In genomic region chrX:37348237-37349130, GRCh38 we compare ENCODE assay signal across 8 cellular contexts.
DNase-seq lines count a peak whose midpoint lies in the region; ATAC-seq and TF ChIP-seq lines count a peak whose summit lies in the region.

No MANE protein-coding gene starts in this region.

- H3K4me3 ChIP-seq in HAP-1 (peak overlapping the region; percentile 91), astrocyte of the cerebellum (ENCODE audit: low read depth, low read length) (peak overlapping the region; percentile 65), iPS-15b (ENCODE audit: low read depth, low read length) (peak overlapping the region; percentile 70), skeletal muscle cell (ENCODE audit: low read depth, low read length) (peak overlapping the region; percentile 43)

- DNase-seq in HAP-1 (ENCODE audit: low spot score in 2 of 2), result peak in 1 of 2 experiments; percentile 38
- DNase-seq in astrocyte of the cerebellum (ENCODE audit: low read depth), result peak; percentile 36
- DNase-seq in skeletal muscle cell (ENCODE audit: low read depth), result no peak
- no peak for DNase-seq in NCI-H1048 (lab: John Stamatoyannopoulos, UW)
- no peak for DNase-seq in NCI-H2227 (lab: John Stamatoyannopoulos, UW; ENCODE audit: unreplicated experiment)

- in situ Hi-C loops in HAP-1 (cut with MboI; ENCODE audit: low sequenced_read_pairs), result no loop called here
- in situ Hi-C loops in astrocyte of the cerebellum (cut with HindIII; ENCODE audit: low sequenced_read_pairs), result no loop called here

- peaks cover 2% of the 10 kb centered on the region; the same call in 1 of the 2 replicates for H3K36me3 ChIP-seq in HAP-1 (replicated peaks)
- no peaks in the 10 kb centered on the region for H3K36me3 ChIP-seq in iPS-15b (ENCODE audit: control insufficient read depth, insufficient read depth, low read length)

- H3K9ac ChIP-seq in iPS-15b (ENCODE audit: low read depth, low read length), result no peak overlapping the region

- H3K4me1 ChIP-seq in HAP-1 (peaks cover 17% of the 10 kb centered on the region), iPS-15b (ENCODE audit: control insufficient read depth, insufficient read depth, low read length) (peaks cover 17% of the 10 kb centered on the region)

- H3K27me3 ChIP-seq in HAP-1 (ENCODE audit: low read depth) (no peaks in the 10 kb centered on the region), iPS-15b (ENCODE audit: control insufficient read depth, insufficient read depth, low read length) (peaks cover 5% of the 10 kb centered on the region)

- ATAC-seq in HG02798 (IDR thresholded peaks at IDR 0.05; ENCODE audit: poor library complexity, unreplicated experiment), result no peak
- ATAC-seq in HG02588 (IDR thresholded peaks at IDR 0.05; ENCODE audit: unreplicated experiment), result no peak

- H3K9me3 ChIP-seq in HAP-1 (no peaks in the 10 kb centered on the region), iPS-15b (ENCODE audit: control insufficient read depth, insufficient read depth, low read length) (no peaks in the 10 kb centered on the region)

- no peak for TF ChIP-seq CTCF in astrocyte of the cerebellum (IDR thresholded peaks at IDR 0.05; ENCODE audit: low read depth, low read length, missing control alignments)
